14 cellular contexts compared by ENCODE assay signal in genomic region chr21:27649323-27649722, GRCh38.
DNase-seq lines count a peak whose midpoint lies in the region; ATAC-seq lines count a peak whose summit lies in the region.
"Had no signal": no experiment of that assay in that cellular context is flagged by ENCODE, and none has a peak within 500 bp of the region (broad histone marks: within the 10 kb centered on the region; RNA-seq: fewer than 3 reads in every experiment).

No MANE protein-coding gene starts in this region.

- no peak overlapping the region for H2BK5ac ChIP-seq in trophoblast cell (ENCODE audit: low read depth, low read length, poor library complexity)

- no peak overlapping the region for H3K27ac Mint-ChIP-seq in activated naive CD4-positive, alpha-beta T cell treated with anti-CD3 and anti-CD28 coated beads, Interleukin-2, amount 10 ng/mL, durations not matched to agents 7 days and 5 days
- H3K27ac Mint-ChIP-seq: activated naive CD4-positive, alpha-beta T cell treated with anti-CD3 and anti-CD28 coated beads for 36 hours; stimulated activated naive CD8-positive, alpha-beta T cell treated with anti-CD3 and anti-CD28 coated beads, Interleukin-15, Interleukin-2, amounts not matched to agents 100 ng/mL and 50 ng/mL, for 24 hours had no signal

- no peaks in the 10 kb centered on the region for H3K36me3 ChIP-seq in SJSA1
- no peaks in the 10 kb centered on the region for H3K36me3 ChIP-seq in trophoblast cell (ENCODE audit: control insufficient read depth in 1 of 2, insufficient read depth in 2 of 2, low read length in 2 of 2)

- no peaks in the 10 kb centered on the region for H3K79me2 ChIP-seq in trophoblast cell (ENCODE audit: control insufficient read depth, insufficient read depth, low read length, poor library complexity)

- no CpG with 5 or more reads among the region's 4 CpGs for WGBS in trophoblast cell (ENCODE audit: extremely low coverage, insufficient coverage, insufficient read length)

- no peaks in the 10 kb centered on the region for H3K9me3 ChIP-seq in SJSA1 (replicated peaks)
- H3K9me3 ChIP-seq in trophoblast cell (ENCODE audit: insufficient read depth, low read depth, low read length), result no peaks in the 10 kb centered on the region

- H3K4me3 Mint-ChIP-seq in activated naive CD4-positive, alpha-beta T cell treated with anti-CD3 and anti-CD28 coated beads, Interleukin-2, amount 10 ng/mL, durations not matched to agents 7 days and 5 days, result no peak overlapping the region
- H3K4me3 Mint-ChIP-seq: activated naive CD4-positive, alpha-beta T cell treated with anti-CD3 and anti-CD28 coated beads for 36 hours; stimulated activated naive CD8-positive, alpha-beta T cell treated with anti-CD3 and anti-CD28 coated beads, Interleukin-15, Interleukin-2, amounts not matched to agents 100 ng/mL and 50 ng/mL, for 24 hours had no signal

- H3K23ac ChIP-seq in trophoblast cell (ENCODE audit: low read length), result no peak overlapping the region

- DNase-seq in EL (peak; percentile 90), SJSA1 (ENCODE audit: low read depth in 1 of 2, low spot score in 2 of 2) (peak in 1 of 2 experiments; percentile 43), fibroblast of gingiva (ENCODE audit: low read depth) (peak; percentile 79), trophoblast cell (peak; percentile 24 to 56), germinal center (ENCODE audit: low spot score) (no peak), ecto neural progenitor cell (ENCODE audit: low spot score) (no peak)
- no peak for DNase-seq in activated naive CD4-positive, alpha-beta T cell treated with anti-CD3 and anti-CD28 coated beads, Interleukin-2, amount 10 ng/mL, durations not matched to agents 7 days and 5 days
- DNase-seq: activated naive CD4-positive, alpha-beta T cell treated with anti-CD3 and anti-CD28 coated beads for 36 hours; NCI-H1105; NCI-H510A treated with DMSO at 0.1 percent for 48 hours; stimulated activated CD4-positive, alpha-beta T cell treated with anti-CD3 and anti-CD28 coated beads, Interleukin-4, amount 100 ng/mL, for 4 hours had no signal

- H2BK12ac ChIP-seq in trophoblast cell (ENCODE audit: low read length), result no peak overlapping the region

- no peak for ATAC-seq in HG03378 (IDR thresholded peaks at IDR 0.05; ENCODE audit: unreplicated experiment)
- ATAC-seq: Right ventricle myocardium inferior had no signal

- peaks cover 1% of the 10 kb centered on the region for H3K9me3 Mint-ChIP-seq in activated naive CD4-positive, alpha-beta T cell treated with anti-CD3 and anti-CD28 coated beads, Interleukin-2, amount 10 ng/mL, durations not matched to agents 7 days and 5 days
- H3K9me3 Mint-ChIP-seq: activated naive CD4-positive, alpha-beta T cell treated with anti-CD3 and anti-CD28 coated beads for 36 hours; stimulated activated naive CD8-positive, alpha-beta T cell treated with anti-CD3 and anti-CD28 coated beads, Interleukin-15, Interleukin-2, amounts not matched to agents 100 ng/mL and 50 ng/mL, for 24 hours had no signal

- H2AK5ac ChIP-seq in trophoblast cell (ENCODE audit: low read length), result no peak overlapping the region

- H3K14ac ChIP-seq in trophoblast cell (ENCODE audit: low read length), result no peak overlapping the region

- H2AFZ ChIP-seq in trophoblast cell (ENCODE audit: insufficient read depth, low read length, poor library complexity), result no peak overlapping the region

- H3K4me3 ChIP-seq in SJSA1 (no peak overlapping the region), trophoblast cell (ENCODE audit: low read depth, low read length) (no peak overlapping the region)

- no peak overlapping the region for H4K91ac ChIP-seq in trophoblast cell (ENCODE audit: low read depth, low read length)

- no peaks in the 10 kb centered on the region for H3K36me3 Mint-ChIP-seq in activated naive CD4-positive, alpha-beta T cell treated with anti-CD3 and anti-CD28 coated beads, Interleukin-2, amount 10 ng/mL, durations not matched to agents 7 days and 5 days

- no peak overlapping the region for H2BK120ac ChIP-seq in trophoblast cell (ENCODE audit: insufficient read depth, low read length, poor library complexity)

- CTCF ChIA-PET in activated naive CD4-positive, alpha-beta T cell treated with anti-CD3 and anti-CD28 coated beads, Interleukin-2, amount 10 ng/mL, durations not matched to agents 7 days and 5 days (lab: Charles Lee), result no interaction called here

- H4K8ac ChIP-seq in trophoblast cell (ENCODE audit: low read depth, low read length), result no peak overlapping the region

- H3K4me1 Mint-ChIP-seq in activated naive CD4-positive, alpha-beta T cell treated with anti-CD3 and anti-CD28 coated beads, Interleukin-2, amount 10 ng/mL, durations not matched to agents 7 days and 5 days, result no peaks in the 10 kb centered on the region

- H3K4me1 ChIP-seq in SJSA1 (replicated peaks) (peaks cover 15% of the 10 kb centered on the region), trophoblast cell (ENCODE audit: control insufficient read depth in 1 of 2, insufficient read depth in 2 of 2, low read length in 2 of 2) (no peaks in the 10 kb centered on the region)

- H3K4me2 ChIP-seq in trophoblast cell (ENCODE audit: low read length), result no peak overlapping the region

- H3K79me1 ChIP-seq in trophoblast cell (ENCODE audit: low read length), result no peaks in the 10 kb centered on the region

- no peaks in the 10 kb centered on the region for H3K27me3 Mint-ChIP-seq in activated naive CD4-positive, alpha-beta T cell treated with anti-CD3 and anti-CD28 coated beads, Interleukin-2, amount 10 ng/mL, durations not matched to agents 7 days and 5 days
- H3K27me3 Mint-ChIP-seq: stimulated activated naive CD8-positive, alpha-beta T cell treated with anti-CD3 and anti-CD28 coated beads, Interleukin-15, Interleukin-2, amounts not matched to agents 100 ng/mL and 50 ng/mL, for 24 hours had no signal

- H3K27me3 ChIP-seq in SJSA1 (replicated peaks) (no peaks in the 10 kb centered on the region), trophoblast cell (ENCODE audit: insufficient read depth, low read length) (no peaks in the 10 kb centered on the region)

- no peak overlapping the region for H3K9ac ChIP-seq in trophoblast cell (ENCODE audit: low read length)

- no peak overlapping the region for H4K12ac ChIP-seq in trophoblast cell (ENCODE audit: low read depth, low read length)

- H3K27ac ChIP-seq in SJSA1 (peak overlapping the region; percentile 73), trophoblast cell (ENCODE audit: low read depth, low read length) (no peak overlapping the region)

- no peak overlapping the region for H3K4ac ChIP-seq in trophoblast cell (ENCODE audit: low read depth, low read length)

- no peak overlapping the region for H3K18ac ChIP-seq in trophoblast cell (ENCODE audit: low read length)

Comparison
In these comparisons a context has a peak if more than half of its experiments do, and no peak if none do; other contexts are left out.
1. DNase-seq: peak in EL (single experiment), fibroblast of gingiva (single experiment) and trophoblast cell (2 of 2); none in germinal center (single experiment), ecto neural progenitor cell (single experiment) and activated naive CD4-positive, alpha-beta T cell treated with anti-CD3 and anti-CD28 coated beads, Interleukin-2, amount 10 ng/mL, durations not matched to agents 7 days and 5 days (single experiment).